32 cellular contexts compared by ENCODE assay signal in the genomic region with DNA sequence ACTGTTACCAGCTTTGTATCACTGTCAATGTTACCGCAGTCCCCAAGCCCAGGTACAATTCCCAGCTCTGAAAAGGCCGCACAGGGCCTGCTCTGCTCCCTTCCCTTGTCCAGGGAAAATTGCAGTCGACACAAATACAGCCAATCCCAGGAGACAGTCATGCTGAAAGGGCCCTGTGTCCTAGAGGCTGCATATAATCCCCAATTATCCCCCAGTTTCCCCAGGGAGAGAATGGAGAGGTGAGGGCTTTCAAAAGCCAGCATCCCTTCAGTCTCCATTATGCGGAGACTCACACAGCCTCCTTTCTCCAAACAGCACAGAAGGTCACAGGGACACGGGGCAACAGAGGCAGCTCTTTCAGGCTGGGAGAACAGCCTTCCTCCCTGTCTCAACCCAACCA.
"Had no signal": no experiment of that assay in that cellular context is flagged by ENCODE, and none has a peak within 500 bp of the region (broad histone marks: within the 10 kb centered on the region; RNA-seq: fewer than 3 reads in every experiment).

No MANE protein-coding gene starts in this region.

- H3K27me3 ChIP-seq: ascending aorta, breast epithelium, colonic mucosa, gastroesophageal sphincter had no signal

- H3K9me3 ChIP-seq: ascending aorta, breast epithelium, colonic mucosa, esophagus squamous epithelium, gastroesophageal sphincter, heart right ventricle had no signal

- H3K4me3 ChIP-seq: ascending aorta, breast epithelium, cardiac muscle cell, colonic mucosa, esophagus squamous epithelium, gastroesophageal sphincter, heart right ventricle had no signal

- H3K36me3 ChIP-seq: ascending aorta, breast epithelium, cardiac muscle cell, colonic mucosa, esophagus squamous epithelium, gastroesophageal sphincter, heart right ventricle, WERI-Rb-1 had no signal

- H3K27ac ChIP-seq: ascending aorta, breast epithelium, cardiac muscle cell, colonic mucosa, epithelial cell of prostate, esophagus squamous epithelium, gastroesophageal sphincter, heart right ventricle, WERI-Rb-1 had no signal

- H3K4me3 Mint-ChIP-seq: activated B cell treated with CpG ODN at 0.5 μM for 24 hours; activated CD4-positive, alpha-beta memory T cell treated with anti-CD3 and anti-CD28 coated beads, Interleukin-2, amount 10 ng/mL, durations not matched to agents 7 days and 5 days; activated CD4-positive, alpha-beta T cell treated with anti-CD3 and anti-CD28 coated beads, Interleukin-2, amount 10 ng/mL, durations not matched to agents 7 days and 5 days; activated naive CD4-positive, alpha-beta T cell treated with anti-CD3 and anti-CD28 coated beads, Interleukin-2, amount 10 ng/mL, durations not matched to agents 7 days and 5 days; activated naive CD8-positive, alpha-beta T cell treated with anti-CD3 and anti-CD28 coated beads, Interleukin-2, amount 10 ng/mL, durations not matched to agents 7 days and 5 days; activated T-cell treated with anti-CD3 and anti-CD28 coated beads, Interleukin-2, amount 50 U/mL, for 24 hours; activated T-cell treated with anti-CD3 and anti-CD28 coated beads, Interleukin-2, amount 50 U/mL, for 72 hours; brain; T-helper 17 cell; T-helper 2 cell treated with Interferon-gamma antibody and Interleukin-4, amounts not matched to agents 5 μg/mL and 100 μg/mL, for 36 hours had no signal

- ATAC-seq: activated CD4-positive, CD25-positive, alpha-beta regulatory T cell treated with anti-CD3 and anti-CD28 coated beads, Interleukin-2, amount 50 U/mL, for 24 hours; activated naive CD4-positive, alpha-beta T cell treated with anti-CD3 and anti-CD28 coated beads, Interleukin-2, amount 50 U/mL, for 72 hours; activated T-cell treated with anti-CD3 and anti-CD28 coated beads, Interleukin-2, amount 50 U/mL, for 72 hours; gastroesophageal sphincter; heart right ventricle; T-helper 17 cell had no signal

- H3K4me1 Mint-ChIP-seq: activated B cell treated with CpG ODN at 0.5 μM for 24 hours; activated CD4-positive, alpha-beta T cell treated with anti-CD3 and anti-CD28 coated beads, Interleukin-2, amount 10 ng/mL, durations not matched to agents 7 days and 5 days; activated naive CD4-positive, alpha-beta T cell treated with anti-CD3 and anti-CD28 coated beads, Interleukin-2, amount 10 ng/mL, durations not matched to agents 7 days and 5 days; activated naive CD8-positive, alpha-beta T cell treated with anti-CD3 and anti-CD28 coated beads, Interleukin-2, amount 10 ng/mL, durations not matched to agents 7 days and 5 days had no signal

- H3K4me1 ChIP-seq: ascending aorta, breast epithelium, colonic mucosa, esophagus squamous epithelium, gastroesophageal sphincter, heart right ventricle had no signal

- DNase-seq: activated B cell treated with CpG ODN at 0.5 μM for 24 hours; activated CD4-positive, alpha-beta memory T cell treated with anti-CD3 and anti-CD28 coated beads, Interleukin-2, amount 10 ng/mL, durations not matched to agents 7 days and 5 days; activated CD4-positive, alpha-beta T cell treated with anti-CD3 and anti-CD28 coated beads for 4 hours; activated CD4-positive, alpha-beta T cell treated with anti-CD3 and anti-CD28 coated beads, Interleukin-2, amount 10 ng/mL, durations not matched to agents 7 days and 5 days; activated CD4-positive, alpha-beta T cell treated with anti-CD3 and anti-CD28 coated beads, Interleukin-2, amount 50 U/mL, for 4 hours; activated CD8-positive, alpha-beta memory T cell treated with anti-CD3 and anti-CD28 coated beads, Interleukin-2, amount 50 U/mL, for 48 hours; activated gamma-delta T cell; activated naive CD4-positive, alpha-beta T cell; activated naive CD4-positive, alpha-beta T cell treated with anti-CD3 and anti-CD28 coated beads, Interleukin-2, amount 10 ng/mL, durations not matched to agents 7 days and 5 days; activated naive CD8-positive, alpha-beta T cell treated with anti-CD3 and anti-CD28 coated beads, Interleukin-2, amount 10 ng/mL, durations not matched to agents 7 days and 5 days; activated T-cell treated with anti-CD3 and anti-CD28 coated beads for 4 hours; activated T-cell treated with anti-CD3 and anti-CD28 coated beads, Interleukin-2, amount 50 U/mL, for 24 hours; activated T-cell treated with anti-CD3 and anti-CD28 coated beads, Interleukin-2, amount 50 U/mL, for 72 hours; central memory CD4-positive, alpha-beta T cell; cerebellar nuclear complex; colonic mucosa; effector CD8-positive, alpha-beta T cell; esophagus squamous epithelium; foreskin melanocyte; heart right ventricle; T-helper 17 cell; T1000; WERI-Rb-1 had no signal

- H3K36me3 Mint-ChIP-seq: activated naive CD4-positive, alpha-beta T cell treated with anti-CD3 and anti-CD28 coated beads, Interleukin-2, amount 10 ng/mL, durations not matched to agents 7 days and 5 days; activated naive CD4-positive, alpha-beta T cell treated with anti-CD3 and anti-CD28 coated beads, Interleukin-2, amount 50 U/mL, for 72 hours; activated naive CD8-positive, alpha-beta T cell treated with anti-CD3 and anti-CD28 coated beads, Interleukin-2, amount 10 ng/mL, durations not matched to agents 7 days and 5 days; brain had no signal

- H3K9me3 Mint-ChIP-seq: activated B cell treated with CpG ODN at 0.5 μM for 24 hours; activated CD4-positive, alpha-beta memory T cell treated with anti-CD3 and anti-CD28 coated beads, Interleukin-2, amount 10 ng/mL, durations not matched to agents 7 days and 5 days; activated CD4-positive, alpha-beta T cell treated with anti-CD3 and anti-CD28 coated beads, Interleukin-2, amount 10 ng/mL, durations not matched to agents 7 days and 5 days; activated naive CD4-positive, alpha-beta T cell treated with anti-CD3 and anti-CD28 coated beads, Interleukin-2, amount 10 ng/mL, durations not matched to agents 7 days and 5 days; activated naive CD4-positive, alpha-beta T cell treated with anti-CD3 and anti-CD28 coated beads, Interleukin-2, amount 50 U/mL, for 72 hours; activated naive CD8-positive, alpha-beta T cell treated with anti-CD3 and anti-CD28 coated beads, Interleukin-2, amount 10 ng/mL, durations not matched to agents 7 days and 5 days; activated T-cell treated with anti-CD3 and anti-CD28 coated beads, Interleukin-2, amount 50 U/mL, for 24 hours; T-helper 2 cell treated with Interferon-gamma antibody and Interleukin-4, amounts not matched to agents 5 μg/mL and 100 μg/mL, for 36 hours had no signal

- H3K27ac Mint-ChIP-seq: activated B cell treated with CpG ODN at 0.5 μM for 24 hours; activated CD4-positive, alpha-beta memory T cell treated with anti-CD3 and anti-CD28 coated beads, Interleukin-2, amount 10 ng/mL, durations not matched to agents 7 days and 5 days; activated CD4-positive, alpha-beta T cell treated with anti-CD3 and anti-CD28 coated beads, Interleukin-2, amount 10 ng/mL, durations not matched to agents 7 days and 5 days; activated naive CD4-positive, alpha-beta T cell treated with anti-CD3 and anti-CD28 coated beads, Interleukin-2, amount 10 ng/mL, durations not matched to agents 7 days and 5 days; activated naive CD4-positive, alpha-beta T cell treated with anti-CD3 and anti-CD28 coated beads, Interleukin-2, amount 50 U/mL, for 72 hours; activated naive CD8-positive, alpha-beta T cell treated with anti-CD3 and anti-CD28 coated beads, Interleukin-2, amount 10 ng/mL, durations not matched to agents 7 days and 5 days; activated T-cell treated with anti-CD3 and anti-CD28 coated beads, Interleukin-2, amount 50 U/mL, for 24 hours; activated T-cell treated with anti-CD3 and anti-CD28 coated beads, Interleukin-2, amount 50 U/mL, for 72 hours; brain; T-helper 17 cell; T-helper 2 cell treated with Interferon-gamma antibody and Interleukin-4, amounts not matched to agents 5 μg/mL and 100 μg/mL, for 36 hours had no signal
